In genomic region chr12:116135209-116135930, GRCh38 we compare ENCODE assay signal across 10 cellular contexts.
DNase-seq lines count a peak whose midpoint lies in the region; ATAC-seq and TF ChIP-seq lines count a peak whose summit lies in the region.
"Had no signal": no experiment of that assay in that cellular context is flagged by ENCODE, and none has a peak within 500 bp of the region (broad histone marks: within the 10 kb centered on the region; RNA-seq: fewer than 3 reads in every experiment).

No MANE protein-coding gene starts in this region.

- peak overlapping the region; percentile 25 for H3K4me3 Mint-ChIP-seq in activated CD4-positive, alpha-beta T cell treated with anti-CD3 and anti-CD28 coated beads, Interleukin-2, amount 10 ng/mL, durations not matched to agents 24 days and 14 days

- H3K9me3 Mint-ChIP-seq in activated CD4-positive, alpha-beta T cell treated with anti-CD3 and anti-CD28 coated beads, Interleukin-2, amount 10 ng/mL, durations not matched to agents 24 days and 14 days, result no peaks in the 10 kb centered on the region
- H3K9me3 Mint-ChIP-seq: CD4-positive, alpha-beta memory T cell had no signal

- TF ChIP-seq CTCF in choroid plexus epithelial cell (conservative IDR thresholded peaks at IDR 0.05; ENCODE audit: low read depth, low read length), result no peak

- no peaks in the 10 kb centered on the region for H3K27me3 ChIP-seq in skeletal muscle satellite cell (ENCODE audit: control insufficient read depth, insufficient read depth, low read length)

- H3K4me1 ChIP-seq in skeletal muscle satellite cell (ENCODE audit: control insufficient read depth, insufficient read depth, low read length), result peaks cover 74% of the 10 kb centered on the region

- H3K9me3 ChIP-seq in skeletal muscle satellite cell (replicated peaks; ENCODE audit: low read length), result no peaks in the 10 kb centered on the region

- H3K9ac ChIP-seq in skeletal muscle satellite cell (ENCODE audit: low read depth, low read length), result no peak overlapping the region

- peaks cover 59% of the 10 kb centered on the region for H3K4me1 Mint-ChIP-seq in activated CD4-positive, alpha-beta T cell treated with anti-CD3 and anti-CD28 coated beads, Interleukin-2, amount 10 ng/mL, durations not matched to agents 24 days and 14 days

- peak overlapping the region; percentile 98 for H3K27ac Mint-ChIP-seq in activated CD4-positive, alpha-beta T cell treated with anti-CD3 and anti-CD28 coated beads, Interleukin-2, amount 10 ng/mL, durations not matched to agents 24 days and 14 days

- DNase-seq in activated CD4-positive, alpha-beta T cell treated with anti-CD3 and anti-CD28 coated beads, Interleukin-2, amount 10 ng/mL, durations not matched to agents 24 days and 14 days, result no peak
- DNase-seq in activated CD4-positive, alpha-beta T cell treated with anti-CD3 and anti-CD28 coated beads for 4 hours, result no peak
- DNase-seq in NCI-H510A (lab: John Stamatoyannopoulos, UW) (peak; percentile 42), choroid plexus epithelial cell (ENCODE audit: low read depth) (peak; percentile 69), D341Med (ENCODE audit: low spot score) (no peak)
- DNase-seq: CD4-positive, alpha-beta memory T cell; left cardiac atrium had no signal

- peak overlapping the region; percentile 14 for H3K4me2 ChIP-seq in skeletal muscle satellite cell (ENCODE audit: low read length)

- intact Hi-C loops in activated CD4-positive, alpha-beta T cell treated with anti-CD3 and anti-CD28 coated beads, Interleukin-2, amount 10 ng/mL, durations not matched to agents 24 days and 14 days (cut with micrococcal nuclease), result loop anchor here (5.0 kb wide), 2 partner anchors 33 to 48 kb away; no protein-coding TSS in a partner anchor

- H3K4me3 ChIP-seq in choroid plexus epithelial cell (ENCODE audit: low read depth, low read length), result no peak overlapping the region
- no peak overlapping the region for H3K4me3 ChIP-seq in skeletal muscle satellite cell (ENCODE audit: low read length)

- peaks cover 1% of the 10 kb centered on the region for H3K36me3 Mint-ChIP-seq in activated CD4-positive, alpha-beta T cell treated with anti-CD3 and anti-CD28 coated beads, Interleukin-2, amount 10 ng/mL, durations not matched to agents 24 days and 14 days (ENCODE audit: low read depth)

- H3K36me3 ChIP-seq in skeletal muscle satellite cell (ENCODE audit: insufficient read depth, low read length), result no peaks in the 10 kb centered on the region

- no peaks in the 10 kb centered on the region for H3K27me3 Mint-ChIP-seq in activated CD4-positive, alpha-beta T cell treated with anti-CD3 and anti-CD28 coated beads, Interleukin-2, amount 10 ng/mL, durations not matched to agents 24 days and 14 days
- H3K27me3 Mint-ChIP-seq: CD4-positive, alpha-beta memory T cell had no signal

- no peak for ATAC-seq in HG03045 (IDR thresholded peaks at IDR 0.05; ENCODE audit: unreplicated experiment)
- ATAC-seq in GM19023 (IDR thresholded peaks at IDR 0.05; ENCODE audit: unreplicated experiment), result no peak

Comparison
In these comparisons a context has a peak if more than half of its experiments do, and no peak if none do; other contexts are left out.
1. DNase-seq: peak in NCI-H510A (single experiment) and choroid plexus epithelial cell (single experiment); none in activated CD4-positive, alpha-beta T cell treated with anti-CD3 and anti-CD28 coated beads, Interleukin-2, amount 10 ng/mL, durations not matched to agents 24 days and 14 days (single experiment), activated CD4-positive, alpha-beta T cell treated with anti-CD3 and anti-CD28 coated beads for 4 hours (0 of 2) and D341Med (single experiment).